In the genomic region with DNA sequence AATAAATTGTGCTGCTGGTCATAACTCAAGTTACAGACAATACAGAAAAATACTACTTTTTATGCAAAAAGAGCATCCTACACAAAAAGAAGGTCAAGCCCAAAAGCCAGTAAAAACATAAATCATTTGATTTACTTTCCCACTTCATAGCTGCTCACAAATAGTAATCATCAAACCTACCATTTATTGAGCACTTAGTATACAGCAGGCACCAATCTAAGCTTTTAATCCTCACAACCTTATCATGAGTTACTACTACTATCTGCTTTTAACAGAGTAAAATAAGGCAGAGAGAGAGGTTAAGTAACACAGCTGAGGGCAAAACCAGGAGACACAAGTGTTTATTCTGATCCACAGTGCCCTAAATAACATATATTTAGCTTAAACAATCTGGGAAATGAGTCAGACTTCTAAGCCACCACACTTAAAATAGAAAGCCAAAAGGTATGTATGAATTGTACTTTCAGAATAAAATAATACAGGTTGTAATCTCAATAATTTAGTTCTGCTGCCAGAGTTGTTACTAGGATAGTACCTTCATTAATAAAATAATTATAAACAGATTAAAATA, we compare ENCODE assay signal across 1 cellular context.
A peak's percentile ranks its signal among the peaks of the same experiment; 100 is the strongest.
TF ChIP-seq lines count a peak whose summit lies in the region.

No MANE protein-coding gene starts in this region.

TF ChIP-seq in GM12878, 131 proteins besides CTCF, POLR2A, EP300 and RAD21:
- TF ChIP-seq RUNX3 (IDR thresholded peaks at IDR 0.05; ENCODE audit: low read length) = peak; percentile 21; the same call in 1 of the 2 replicates
- TF ChIP-seq E2F8 (IDR thresholded peaks at IDR 0.05; ENCODE audit: low read depth, partially characterized antibody) = no peak
- no peak for TF ChIP-seq ZNF274 (IDR thresholded peaks at IDR 0.05; ENCODE audit: insufficient read depth, insufficient read length)
- TF ChIP-seq NFIC (IDR thresholded peaks at IDR 0.05; ENCODE audit: low read depth, low read length) = peak; percentile 47; the same call in 1 of the 2 replicates
- peak; percentile 73 for TF ChIP-seq MEF2A (IDR thresholded peaks at IDR 0.05; ENCODE audit: insufficient read depth, low read depth, low read length)
TF ChIP-seq in GM12878: peak in this region for 3.
